Comparison of ENCODE assay signal across 14 cellular contexts in genomic region chr3:150216866-150217600, GRCh38.
DNase-seq lines count a peak whose midpoint lies in the region; ATAC-seq and TF ChIP-seq lines count a peak whose summit lies in the region.
"Had no signal": no experiment of that assay in that cellular context is flagged by ENCODE, and none has a peak within 500 bp of the region (broad histone marks: within the 10 kb centered on the region; RNA-seq: fewer than 3 reads in every experiment).

No MANE protein-coding gene starts in this region.

- DNase-seq in chondrocyte (ENCODE audit: low spot score): no peak
- DNase-seq in osteoblast (ENCODE audit: insufficient read length, low spot score, missing footprints): no peak
- no peak for DNase-seq in foreskin keratinocyte
- DNase-seq in NCI-H1436 treated with DMSO at 0.1 percent for 48 hours (lab: John Stamatoyannopoulos, UW): no peak
- DNase-seq: activated naive CD8-positive, alpha-beta T cell treated with anti-CD3 and anti-CD28 coated beads, Interleukin-2, amount 50 U/mL, for 24 hours; KG1; left colon; stimulated activated naive CD4-positive, alpha-beta T cell treated with Interleukin-2 at 50 U/mL for 16 hours had no signal

- no peak overlapping the region for H3K4me3 ChIP-seq in KMS-11 (IDR thresholded peaks at IDR 0.05; ENCODE audit: insufficient read depth, low read depth, low read length)
- no peak overlapping the region for H3K4me3 ChIP-seq in osteoblast (ENCODE audit: insufficient read depth, low read length)
- H3K4me3 ChIP-seq: GM23248 had no signal

- H3K27me3 ChIP-seq in KMS-11 (ENCODE audit: insufficient read depth, low read depth) (no peaks in the 10 kb centered on the region), osteoblast (ENCODE audit: insufficient read depth, low read length) (no peaks in the 10 kb centered on the region), foreskin keratinocyte (no peaks in the 10 kb centered on the region)

- H3K79me2 ChIP-seq in KMS-11 (ENCODE audit: insufficient read depth, low read depth) (no peaks in the 10 kb centered on the region), osteoblast (ENCODE audit: insufficient read depth, low read length) (no peaks in the 10 kb centered on the region)

- ATAC-seq in GM18867 (IDR thresholded peaks at IDR 0.05; ENCODE audit: unreplicated experiment) (peak; percentile 42), foreskin keratinocyte (no peak)
- ATAC-seq in stimulated activated memory B cell treated with anti-CD40 and anti-IgM and Interleukin-4, amounts not matched to agents 10 μg/mL and 1 μg/mL and 100 μg/mL, for 72 hours: no peak
- ATAC-seq: activated naive CD8-positive, alpha-beta T cell treated with anti-CD3 and anti-CD28 coated beads, Interleukin-2, amount 50 U/mL, for 24 hours; left colon had no signal

- no peaks in the 10 kb centered on the region for H3K27me3 Mint-ChIP-seq in chondrocyte (ENCODE audit: low read depth)
- H3K27me3 Mint-ChIP-seq in stimulated activated memory B cell treated with anti-CD40 and anti-IgM and Interleukin-4, amounts not matched to agents 10 μg/mL and 1 μg/mL and 100 μg/mL, for 72 hours: peaks cover 46% of the 10 kb centered on the region

- H3K4me3 Mint-ChIP-seq in chondrocyte (ENCODE audit: unreplicated experiment): no peak overlapping the region
- no peak overlapping the region for H3K4me3 Mint-ChIP-seq in stimulated activated memory B cell treated with anti-CD40 and anti-IgM and Interleukin-4, amounts not matched to agents 10 μg/mL and 1 μg/mL and 100 μg/mL, for 72 hours
- H3K4me3 Mint-ChIP-seq: activated naive CD8-positive, alpha-beta T cell treated with anti-CD3 and anti-CD28 coated beads, Interleukin-2, amount 50 U/mL, for 24 hours; dendritic cell treated with granulocyte-macrophage colony-stimulating factor and Interleukin-4, amounts not matched to agents 40 ng/mL and 50 ng/mL, for 4 days; type B pancreatic cell had no signal

- H3K36me3 Mint-ChIP-seq in chondrocyte (ENCODE audit: low read depth): no peaks in the 10 kb centered on the region
- H3K36me3 Mint-ChIP-seq in stimulated activated memory B cell treated with anti-CD40 and anti-IgM and Interleukin-4, amounts not matched to agents 10 μg/mL and 1 μg/mL and 100 μg/mL, for 72 hours: peaks cover 4% of the 10 kb centered on the region
- H3K36me3 Mint-ChIP-seq: type B pancreatic cell had no signal

- no peak for TF ChIP-seq CTCF in KMS-11 (conservative IDR thresholded peaks at IDR 0.05; ENCODE audit: low read depth, low read length)
- no peak for TF ChIP-seq CTCF in chondrocyte (IDR thresholded peaks at IDR 0.05)
- no peak for TF ChIP-seq CTCF in osteoblast (IDR thresholded peaks at IDR 0.05; ENCODE audit: extremely low read depth, low read depth, low read length)
- TF ChIP-seq CTCF in foreskin keratinocyte (conservative IDR thresholded peaks at IDR 0.05): no peak

- H2AFZ ChIP-seq in KMS-11 (ENCODE audit: low read depth) (peak overlapping the region; percentile 45), osteoblast (ENCODE audit: low read length) (peak overlapping the region; percentile 38)
- H2AFZ ChIP-seq: GM23248 had no signal

- H3K9me3 Mint-ChIP-seq in chondrocyte (ENCODE audit: low read depth): peaks cover 5% of the 10 kb centered on the region
- peaks cover 4% of the 10 kb centered on the region for H3K9me3 Mint-ChIP-seq in stimulated activated memory B cell treated with anti-CD40 and anti-IgM and Interleukin-4, amounts not matched to agents 10 μg/mL and 1 μg/mL and 100 μg/mL, for 72 hours
- H3K9me3 Mint-ChIP-seq: activated naive CD8-positive, alpha-beta T cell treated with anti-CD3 and anti-CD28 coated beads, Interleukin-2, amount 50 U/mL, for 24 hours; dendritic cell treated with granulocyte-macrophage colony-stimulating factor and Interleukin-4, amounts not matched to agents 40 ng/mL and 50 ng/mL, for 4 days; type B pancreatic cell had no signal

- H3K4me1 ChIP-seq in KMS-11 (ENCODE audit: low read depth, poor library complexity, severe bottlenecking): peaks cover 39% of the 10 kb centered on the region
- peaks cover 16% of the 10 kb centered on the region for H3K4me1 ChIP-seq in osteoblast (ENCODE audit: insufficient read depth, low read length)
- no peaks in the 10 kb centered on the region for H3K4me1 ChIP-seq in foreskin keratinocyte

- no peak overlapping the region for H3K9ac ChIP-seq in KMS-11
- H3K9ac ChIP-seq: GM23248 had no signal

- peak overlapping the region; percentile 77 for H3K27ac Mint-ChIP-seq in chondrocyte (ENCODE audit: unreplicated experiment)
- no peak overlapping the region for H3K27ac Mint-ChIP-seq in stimulated activated memory B cell treated with anti-CD40 and anti-IgM and Interleukin-4, amounts not matched to agents 10 μg/mL and 1 μg/mL and 100 μg/mL, for 72 hours
- H3K27ac Mint-ChIP-seq: activated naive CD8-positive, alpha-beta T cell treated with anti-CD3 and anti-CD28 coated beads, Interleukin-2, amount 50 U/mL, for 24 hours; dendritic cell treated with granulocyte-macrophage colony-stimulating factor and Interleukin-4, amounts not matched to agents 40 ng/mL and 50 ng/mL, for 4 days; type B pancreatic cell had no signal

- H3K27ac ChIP-seq in KMS-11 (peak overlapping the region; percentile 34; the same call in 1 of the 2 replicates), osteoblast (ENCODE audit: low read depth, low read length) (no peak overlapping the region), foreskin keratinocyte (no peak overlapping the region)
- H3K27ac ChIP-seq: GM23248 had no signal

- H3K9me3 ChIP-seq in osteoblast (ENCODE audit: low read depth, low read length): no peaks in the 10 kb centered on the region

- H3K4me2 ChIP-seq in KMS-11 (peak overlapping the region; percentile 55), osteoblast (ENCODE audit: insufficient read depth, low read length) (peak overlapping the region; percentile 59)

- H3K4me1 Mint-ChIP-seq in chondrocyte (ENCODE audit: low read depth): peaks cover 46% of the 10 kb centered on the region
- H3K4me1 Mint-ChIP-seq in stimulated activated memory B cell treated with anti-CD40 and anti-IgM and Interleukin-4, amounts not matched to agents 10 μg/mL and 1 μg/mL and 100 μg/mL, for 72 hours: peaks cover 6% of the 10 kb centered on the region

- H3K36me3 ChIP-seq in KMS-11 (ENCODE audit: insufficient read depth): no peaks in the 10 kb centered on the region
- no peaks in the 10 kb centered on the region for H3K36me3 ChIP-seq in osteoblast (ENCODE audit: insufficient read depth, low read length)

- no peaks in the 10 kb centered on the region for H4K20me1 ChIP-seq in KMS-11 (ENCODE audit: insufficient read depth)
- no peaks in the 10 kb centered on the region for H4K20me1 ChIP-seq in osteoblast (ENCODE audit: insufficient read depth, low read length)
